Comparison of ENCODE assay signal across 12 cellular contexts in the genomic region with DNA sequence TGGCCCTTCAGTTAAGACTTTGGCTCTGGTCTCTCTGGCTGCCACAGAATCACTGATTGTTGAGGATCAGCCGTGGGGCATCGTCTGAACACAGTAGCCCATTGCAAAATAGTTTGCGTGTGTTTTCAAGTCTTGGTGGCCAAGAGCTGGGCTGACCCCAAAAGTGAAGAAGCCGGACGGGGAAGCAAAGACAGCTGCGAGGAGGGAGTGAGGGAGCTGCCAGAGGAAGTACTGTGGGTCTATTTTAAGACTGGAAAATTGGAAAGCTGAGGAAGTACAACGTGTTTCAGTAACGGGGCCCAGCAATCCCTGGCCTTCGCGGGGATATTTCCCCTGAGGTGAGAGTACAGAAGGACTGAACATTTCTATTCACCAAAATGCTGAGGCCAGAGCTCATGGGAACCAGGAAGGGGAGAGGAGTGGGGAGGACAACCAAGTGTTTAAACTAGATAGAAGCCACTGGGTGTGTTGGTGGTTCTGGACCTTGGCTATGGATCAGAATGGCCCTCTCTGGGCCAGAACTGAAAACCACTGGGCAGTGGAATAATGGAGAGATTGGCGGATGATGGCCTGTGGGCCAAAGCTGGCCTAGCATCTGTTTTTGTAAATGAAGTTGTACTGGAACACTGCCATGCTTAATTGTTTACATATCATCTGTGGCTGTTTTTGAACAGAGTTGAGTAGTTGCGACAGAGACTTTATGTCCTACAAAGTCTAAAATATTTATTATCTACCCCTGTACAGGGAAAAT. TPM values are rescaled to one million over a fixed set of nuclear protein-coding genes. Genes with fewer than 3 reads are reported as not detected.
A peak's percentile ranks its signal among the peaks of the same experiment; 100 is the strongest.
DNase-seq lines count a peak whose midpoint lies in the region; ATAC-seq and TF ChIP-seq lines count a peak whose summit lies in the region.
"Had no signal": no experiment of that assay in that cellular context is flagged by ENCODE, and none has a peak within 500 bp of the region (broad histone marks: within the 10 kb centered on the region; RNA-seq: fewer than 3 reads in every experiment).

No MANE protein-coding gene starts in this region.

- ATAC-seq in mucosa of descending colon (peak; percentile 69), GM21423 (IDR thresholded peaks at IDR 0.05; ENCODE audit: unreplicated experiment) (no peak), HG02970 (IDR thresholded peaks at IDR 0.05; ENCODE audit: low FRiP score, unreplicated experiment) (no peak)

- H3K4me1 Mint-ChIP-seq in CD4-positive, alpha-beta memory T cell: peaks cover 0 to 2% (median under 1%) of the 10 kb centered on the region in 4 donors

- H3K36me3 Mint-ChIP-seq in CD4-positive, alpha-beta memory T cell: peaks cover 0 to 5% of the 10 kb centered on the region in 2 donors

- H3K4me3 ChIP-seq in fibroblast of mammary gland (ENCODE audit: control insufficient read depth, low read depth, low read length) (no peak overlapping the region), mucosa of descending colon (no peak overlapping the region), testis (no peak overlapping the region)
- H3K4me3 ChIP-seq in CD4-positive, alpha-beta memory T cell (ENCODE audit: low read length in 2 of 2): no peak overlapping the region
- H3K4me3 ChIP-seq: SK-N-MC had no signal

- no peaks in the 10 kb centered on the region for H3K36me3 ChIP-seq in mucosa of descending colon (ENCODE audit: low read depth)
- H3K36me3 ChIP-seq in testis (ENCODE audit: low read depth, missing control alignments): peaks cover 4% of the 10 kb centered on the region
- H3K36me3 ChIP-seq in CD4-positive, alpha-beta memory T cell (ENCODE audit: insufficient read depth, low read length): no peaks in the 10 kb centered on the region

- no peak for TF ChIP-seq POLR2A in testis (IDR thresholded peaks at IDR 0.05)

- peak overlapping the region in 3 of 7 donors; percentile 9 to 25 (median 16) for H3K27ac Mint-ChIP-seq in CD4-positive, alpha-beta memory T cell

- H3K4me3 Mint-ChIP-seq in CD4-positive, alpha-beta memory T cell: no peak overlapping the region

- 37 to 46% methylated on average over 12 of the region's 12 CpGs for WGBS in testis, 2 donors

- CTCF ChIA-PET in CD4-positive, alpha-beta memory T cell (lab: Charles Lee; ENCODE audit: partially characterized antibody): interaction anchor here (1.6 kb wide), 1 partner anchor 99 kb away, joined by 6 read pairs; no protein-coding TSS in a partner anchor

- intact Hi-C loops in mucosa of descending colon (cut with DNase I, micrococcal nuclease): no loop called here
- intact Hi-C loops in testis (cut with DNase I; ENCODE audit: low total_unique reads): no loop called here
- intact Hi-C loops in CD4-positive, alpha-beta memory T cell (cut with micrococcal nuclease): no loop called here

- POLR2A ChIA-PET in CD4-positive, alpha-beta memory T cell (lab: Charles Lee; ENCODE audit: partially characterized antibody): interaction anchor here (0.5 kb wide), 1 partner anchor 94 kb away, joined by 3 read pairs; no protein-coding TSS in a partner anchor

- TF ChIP-seq CTCF in fibroblast of mammary gland (conservative IDR thresholded peaks at IDR 0.05; ENCODE audit: control insufficient read depth, insufficient read depth, low read depth, low read length) (no peak), mucosa of descending colon (IDR thresholded peaks at IDR 0.05) (no peak), testis (IDR thresholded peaks at IDR 0.05) (no peak)

- no peaks in the 10 kb centered on the region for H3K27me3 Mint-ChIP-seq in CD4-positive, alpha-beta memory T cell

- peaks cover 0 to 4% (median 0%) of the 10 kb centered on the region in 8 donors for H3K9me3 Mint-ChIP-seq in CD4-positive, alpha-beta memory T cell

- no peaks in the 10 kb centered on the region for H3K27me3 ChIP-seq in testis
- no peaks in the 10 kb centered on the region for H3K27me3 ChIP-seq in CD4-positive, alpha-beta memory T cell (ENCODE audit: insufficient read depth, low read length)

- H3K9me3 ChIP-seq in mucosa of descending colon: no peaks in the 10 kb centered on the region
- H3K9me3 ChIP-seq in testis: no peaks in the 10 kb centered on the region
- H3K9me3 ChIP-seq in CD4-positive, alpha-beta memory T cell (ENCODE audit: control insufficient read depth in 1 of 2, low read length in 2 of 2): no peaks in the 10 kb centered on the region

- H3K4me1 ChIP-seq in mucosa of descending colon (ENCODE audit: low read depth) (peaks cover 5% of the 10 kb centered on the region), testis (peaks cover 14% of the 10 kb centered on the region)
- H3K4me1 ChIP-seq in CD4-positive, alpha-beta memory T cell (ENCODE audit: insufficient read depth, low read length): no peaks in the 10 kb centered on the region

- peak; percentile 51 for DNase-seq in UCSD-AML1 (lab: John Stamatoyannopoulos, UW; ENCODE audit: unreplicated experiment)
- peak; percentile 58 for DNase-seq in fibroblast of mammary gland (ENCODE audit: low read depth)
- DNase-seq in mucosa of descending colon: peak in 1 of 3 donors; percentile 38
- peak; percentile 77 for DNase-seq in testis
- no peak for DNase-seq in CD4-positive, alpha-beta memory T cell
- no peak for DNase-seq in NCI-H2029 (lab: John Stamatoyannopoulos, UW)
- DNase-seq: NCI-H146; stimulated activated naive CD4-positive, alpha-beta T cell treated with Interleukin-2 at 50 U/mL for 16 hours had no signal

- H3K27ac ChIP-seq in testis: peak overlapping the region; percentile 12 to 78
- H3K27ac ChIP-seq in CD4-positive, alpha-beta memory T cell (ENCODE audit: low read depth, low read length): no peak overlapping the region
- H3K27ac ChIP-seq: epithelial cell of prostate, SK-N-MC had no signal

RNA-seq across cellular contexts. Expression of a gene that starts 34.1 kb away (rescaled TPM):
- total RNA-seq in mucosa of descending colon: 10 to 100 TPM; 36.0 to 40.9 (median 38.9) TPM
- total RNA-seq in testis: 10 to 100 TPM; 22.9 to 38.4 TPM
- 9.7 TPM for polyA plus RNA-seq in testis (ENCODE audit: insufficient read depth, low read depth, low replicate concordance)
- total RNA-seq in CD4-positive, alpha-beta memory T cell: 10 to 100 TPM; 29.1 to 34.0 TPM
- 1 to 10 TPM; 2.6 to 7.5 TPM for polyA plus RNA-seq in CD4-positive, alpha-beta memory T cell

Comparison
In these comparisons a context has a peak if more than half of its experiments do, and no peak if none do; other contexts are left out.
1. DNase-seq: peak in UCSD-AML1 (single experiment), fibroblast of mammary gland (single experiment) and testis (single experiment); none in CD4-positive, alpha-beta memory T cell (0 of 5) and NCI-H2029 (single experiment).